In the genomic region with DNA sequence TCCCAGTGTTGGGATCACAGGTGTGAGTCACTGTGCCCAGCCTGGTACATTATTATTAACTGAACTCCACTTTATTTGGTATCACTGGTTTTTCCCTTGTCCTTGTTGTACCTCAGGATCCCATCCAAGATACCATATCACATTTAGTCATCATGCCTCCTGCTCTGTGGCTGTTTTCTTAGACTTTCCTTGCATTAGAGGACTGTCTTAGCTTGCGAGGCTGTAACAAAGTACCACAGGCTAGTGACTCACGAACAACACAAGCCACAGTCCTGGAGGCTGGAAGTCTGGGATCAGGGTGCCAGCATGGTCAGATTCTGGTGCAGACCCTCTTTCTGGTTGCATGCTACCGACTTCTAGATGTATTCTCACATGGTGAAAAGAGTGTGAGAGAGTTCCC, we compare ENCODE assay signal across 20 cellular contexts. TPM values are rescaled to one million over a fixed set of nuclear protein-coding genes. Genes with fewer than 3 reads are reported as not detected.
DNase-seq lines count a peak whose midpoint lies in the region; ATAC-seq, FAIRE-seq and TF ChIP-seq lines count a peak whose summit lies in the region.
"Had no signal": no experiment of that assay in that cellular context is flagged by ENCODE, and none has a peak within 500 bp of the region (broad histone marks: within the 10 kb centered on the region; RNA-seq: fewer than 3 reads in every experiment).

No MANE protein-coding gene starts in this region.

- H3K4me2 ChIP-seq in mesenchymal stem cell (ENCODE audit: low read length, poor library complexity, severe bottlenecking), result no peak overlapping the region

- peak overlapping the region; percentile 17 for H3K9ac ChIP-seq in mesenchymal stem cell (ENCODE audit: low read length)

- DNase-seq in AG08396 (ENCODE audit: low spot score) (peak; percentile 49), RCC 7860 (ENCODE audit: low spot score) (peak; percentile 82), coronary artery (ENCODE audit: low spot score) (no peak), mesenchymal stem cell (peak; percentile 37), cerebellum (ENCODE audit: low spot score) (no peak)
- no peak for DNase-seq in activated naive CD4-positive, alpha-beta T cell treated with Interleukin-2 at 50 U/mL for 16 hours
- DNase-seq: activated CD4-positive, alpha-beta T cell treated with anti-CD3 and anti-CD28 coated beads, Interleukin-2, amount 50 U/mL, for 4 hours; activated naive CD8-positive, alpha-beta T cell treated with anti-CD3 and anti-CD28 coated beads, Interleukin-2, amount 10 ng/mL, durations not matched to agents 7 days and 5 days; activated T-cell treated with anti-CD3 and anti-CD28 coated beads, Interleukin-2, amount 50 U/mL, for 1 hour; heart right ventricle; left cardiac atrium; NCI-H1694 treated with DMSO at 0.1 percent for 48 hours; NCI-H446 treated with DMSO at 0.1 percent for 48 hours; ovary had no signal

- ATAC-seq in GM18870 (IDR thresholded peaks at IDR 0.05; ENCODE audit: unreplicated experiment) (no peak), GM19455 (IDR thresholded peaks at IDR 0.05; ENCODE audit: unreplicated experiment) (no peak)
- ATAC-seq: heart right ventricle, left cardiac atrium had no signal

- no peak overlapping the region for H2AFZ ChIP-seq in mesenchymal stem cell (ENCODE audit: low read depth, low read length)

- no peak overlapping the region for H3K14ac ChIP-seq in mesenchymal stem cell (ENCODE audit: low read length in 2 of 2)

- no peak overlapping the region for H2BK15ac ChIP-seq in mesenchymal stem cell (ENCODE audit: low read depth, poor library complexity, severe bottlenecking)

- H3K36me3 ChIP-seq in mesenchymal stem cell (ENCODE audit: control insufficient read depth in 1 of 2, insufficient read depth in 2 of 2, low read depth in 1 of 2, low read length in 2 of 2), result peaks cover 8 to 14% of the 10 kb centered on the region in 2 experiments
- H3K36me3 ChIP-seq: ovary had no signal

- no peak overlapping the region for H2BK5ac ChIP-seq in mesenchymal stem cell (ENCODE audit: low read depth, low read length, poor library complexity, severe bottlenecking)

- H3K9me3 ChIP-seq in mesenchymal stem cell (ENCODE audit: control insufficient read depth, low read length), result no peaks in the 10 kb centered on the region
- H3K9me3 ChIP-seq: ovary, upper lobe of left lung had no signal

- no peak overlapping the region for H3K18ac ChIP-seq in mesenchymal stem cell (ENCODE audit: low read depth in 1 of 2, low read length in 2 of 2)

- no peak overlapping the region for H2AK5ac ChIP-seq in mesenchymal stem cell (ENCODE audit: low read length, severe bottlenecking)

- no peak overlapping the region for H2BK120ac ChIP-seq in mesenchymal stem cell (ENCODE audit: low read depth, low read length)

- no peak overlapping the region for H3K23ac ChIP-seq in mesenchymal stem cell (ENCODE audit: low read length in 2 of 2)

- no peak overlapping the region for H4K8ac ChIP-seq in mesenchymal stem cell (ENCODE audit: low read length)

- no peaks in the 10 kb centered on the region for H3K27me3 ChIP-seq in mesenchymal stem cell (ENCODE audit: control insufficient read depth in 1 of 2, insufficient read depth in 1 of 2, low read length in 2 of 2)
- H3K27me3 ChIP-seq: heart right ventricle, ovary, upper lobe of left lung had no signal

- peaks cover 12% of the 10 kb centered on the region for H3K4me1 ChIP-seq in mesenchymal stem cell (ENCODE audit: control insufficient read depth, insufficient read depth, low read depth, low read length)

- TF ChIP-seq CTCF in coronary artery (IDR thresholded peaks at IDR 0.05), result no peak

- H2BK12ac ChIP-seq in mesenchymal stem cell (ENCODE audit: low read length in 2 of 2), result no peak overlapping the region

- no peak overlapping the region for H3K4ac ChIP-seq in mesenchymal stem cell (ENCODE audit: low read depth in 1 of 2, low read length in 2 of 2)

- peak overlapping the region; percentile 20 to 58 for H3K27ac ChIP-seq in coronary artery
- no peak overlapping the region for H3K27ac ChIP-seq in mesenchymal stem cell (ENCODE audit: low read length, poor library complexity, severe bottlenecking)
- H3K27ac ChIP-seq: epithelial cell of prostate, heart right ventricle, ovary, skin epidermis, upper lobe of left lung had no signal

- WGBS in mesenchymal stem cell, result 95% methylated on average over 2 of the region's 3 CpGs

- no peak overlapping the region for H4K91ac ChIP-seq in mesenchymal stem cell (ENCODE audit: low read length)

- no peaks in the 10 kb centered on the region for H3K79me1 ChIP-seq in mesenchymal stem cell (replicated peaks; ENCODE audit: low read length, poor library complexity, severe bottlenecking)

- peak; percentile 67 for FAIRE-seq in RCC 7860 (lab: Jason Lieb, UNC)
- FAIRE-seq: GM19239 had no signal

- H3K4me3 ChIP-seq in coronary artery (no peak overlapping the region), mesenchymal stem cell (ENCODE audit: insufficient read depth in 1 of 2, low read depth in 1 of 2, low read length in 2 of 2) (no peak overlapping the region)
- H3K4me3 ChIP-seq: heart right ventricle, ovary, skin epidermis, upper lobe of left lung had no signal

RNA-seq across cellular contexts. Expression of gene KLC1, which starts 12.2 kb away (rescaled TPM):
- polyA plus RNA-seq in mesenchymal stem cell (2013, experiment 1 of 2), result 83.2 TPM
- 80.5 TPM for polyA plus RNA-seq in mesenchymal stem cell (2013, experiment 2 of 2)
- total RNA-seq in cerebellum, result 338 TPM

Comparison
In these comparisons a context has a peak if more than half of its experiments do, and no peak if none do; other contexts are left out.
1. DNase-seq: peak in AG08396 (single experiment), RCC 7860 (single experiment) and mesenchymal stem cell (single experiment); none in coronary artery (single experiment), activated naive CD4-positive, alpha-beta T cell treated with Interleukin-2 at 50 U/mL for 16 hours (single experiment) and cerebellum (single experiment).